Comparison of ENCODE assay signal across 1 cellular context in the genomic region with DNA sequence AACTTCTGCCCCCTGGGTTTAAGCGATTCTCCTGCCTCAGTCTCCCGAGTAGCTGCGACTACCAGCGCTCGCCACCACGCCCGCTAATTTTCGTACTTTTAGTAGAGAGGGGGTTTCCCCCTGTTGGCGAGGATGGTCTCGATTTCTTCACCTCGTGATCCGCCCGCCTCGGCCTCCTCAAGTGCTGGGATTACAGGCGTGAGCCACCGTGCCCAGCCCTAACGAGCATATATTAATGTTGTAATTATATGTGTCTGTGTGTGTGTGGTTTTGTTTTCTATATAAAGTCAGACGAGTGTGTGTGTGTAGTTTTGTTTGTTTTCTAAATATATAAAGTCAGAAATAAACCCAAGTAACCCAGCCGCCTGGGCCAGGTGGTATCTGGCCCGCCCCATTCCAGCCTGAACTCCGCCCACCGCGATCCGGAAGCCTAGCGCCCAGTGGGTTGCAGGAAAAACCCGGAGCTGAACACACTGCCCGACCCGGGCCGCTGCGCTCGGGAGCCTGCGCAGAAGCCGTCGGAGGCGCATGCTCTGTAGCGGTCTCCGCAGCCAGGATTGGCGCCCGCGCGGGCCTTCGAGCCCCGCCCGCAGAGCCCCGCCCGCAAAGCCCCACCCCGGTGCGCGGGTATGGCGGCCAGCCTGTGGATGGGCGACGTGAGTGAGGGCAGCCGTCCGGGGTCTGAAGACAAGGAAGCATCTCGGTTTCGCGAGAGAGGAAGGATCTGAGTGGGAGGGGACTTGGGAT.
A peak's percentile ranks its signal among the peaks of the same experiment; 100 is the strongest.
TF ChIP-seq lines count a peak whose summit lies in the region.

A gene (plus strand): TSS at position 604 of the 747 bp plus-strand sequence. CDS start 26 bp downstream, at position 630.

TF ChIP-seq in HepG2, 621 proteins besides CTCF, POLR2A, EP300 and RAD21 (continued from another document and continues in another):
- TF ChIP-seq, protein P1, sequence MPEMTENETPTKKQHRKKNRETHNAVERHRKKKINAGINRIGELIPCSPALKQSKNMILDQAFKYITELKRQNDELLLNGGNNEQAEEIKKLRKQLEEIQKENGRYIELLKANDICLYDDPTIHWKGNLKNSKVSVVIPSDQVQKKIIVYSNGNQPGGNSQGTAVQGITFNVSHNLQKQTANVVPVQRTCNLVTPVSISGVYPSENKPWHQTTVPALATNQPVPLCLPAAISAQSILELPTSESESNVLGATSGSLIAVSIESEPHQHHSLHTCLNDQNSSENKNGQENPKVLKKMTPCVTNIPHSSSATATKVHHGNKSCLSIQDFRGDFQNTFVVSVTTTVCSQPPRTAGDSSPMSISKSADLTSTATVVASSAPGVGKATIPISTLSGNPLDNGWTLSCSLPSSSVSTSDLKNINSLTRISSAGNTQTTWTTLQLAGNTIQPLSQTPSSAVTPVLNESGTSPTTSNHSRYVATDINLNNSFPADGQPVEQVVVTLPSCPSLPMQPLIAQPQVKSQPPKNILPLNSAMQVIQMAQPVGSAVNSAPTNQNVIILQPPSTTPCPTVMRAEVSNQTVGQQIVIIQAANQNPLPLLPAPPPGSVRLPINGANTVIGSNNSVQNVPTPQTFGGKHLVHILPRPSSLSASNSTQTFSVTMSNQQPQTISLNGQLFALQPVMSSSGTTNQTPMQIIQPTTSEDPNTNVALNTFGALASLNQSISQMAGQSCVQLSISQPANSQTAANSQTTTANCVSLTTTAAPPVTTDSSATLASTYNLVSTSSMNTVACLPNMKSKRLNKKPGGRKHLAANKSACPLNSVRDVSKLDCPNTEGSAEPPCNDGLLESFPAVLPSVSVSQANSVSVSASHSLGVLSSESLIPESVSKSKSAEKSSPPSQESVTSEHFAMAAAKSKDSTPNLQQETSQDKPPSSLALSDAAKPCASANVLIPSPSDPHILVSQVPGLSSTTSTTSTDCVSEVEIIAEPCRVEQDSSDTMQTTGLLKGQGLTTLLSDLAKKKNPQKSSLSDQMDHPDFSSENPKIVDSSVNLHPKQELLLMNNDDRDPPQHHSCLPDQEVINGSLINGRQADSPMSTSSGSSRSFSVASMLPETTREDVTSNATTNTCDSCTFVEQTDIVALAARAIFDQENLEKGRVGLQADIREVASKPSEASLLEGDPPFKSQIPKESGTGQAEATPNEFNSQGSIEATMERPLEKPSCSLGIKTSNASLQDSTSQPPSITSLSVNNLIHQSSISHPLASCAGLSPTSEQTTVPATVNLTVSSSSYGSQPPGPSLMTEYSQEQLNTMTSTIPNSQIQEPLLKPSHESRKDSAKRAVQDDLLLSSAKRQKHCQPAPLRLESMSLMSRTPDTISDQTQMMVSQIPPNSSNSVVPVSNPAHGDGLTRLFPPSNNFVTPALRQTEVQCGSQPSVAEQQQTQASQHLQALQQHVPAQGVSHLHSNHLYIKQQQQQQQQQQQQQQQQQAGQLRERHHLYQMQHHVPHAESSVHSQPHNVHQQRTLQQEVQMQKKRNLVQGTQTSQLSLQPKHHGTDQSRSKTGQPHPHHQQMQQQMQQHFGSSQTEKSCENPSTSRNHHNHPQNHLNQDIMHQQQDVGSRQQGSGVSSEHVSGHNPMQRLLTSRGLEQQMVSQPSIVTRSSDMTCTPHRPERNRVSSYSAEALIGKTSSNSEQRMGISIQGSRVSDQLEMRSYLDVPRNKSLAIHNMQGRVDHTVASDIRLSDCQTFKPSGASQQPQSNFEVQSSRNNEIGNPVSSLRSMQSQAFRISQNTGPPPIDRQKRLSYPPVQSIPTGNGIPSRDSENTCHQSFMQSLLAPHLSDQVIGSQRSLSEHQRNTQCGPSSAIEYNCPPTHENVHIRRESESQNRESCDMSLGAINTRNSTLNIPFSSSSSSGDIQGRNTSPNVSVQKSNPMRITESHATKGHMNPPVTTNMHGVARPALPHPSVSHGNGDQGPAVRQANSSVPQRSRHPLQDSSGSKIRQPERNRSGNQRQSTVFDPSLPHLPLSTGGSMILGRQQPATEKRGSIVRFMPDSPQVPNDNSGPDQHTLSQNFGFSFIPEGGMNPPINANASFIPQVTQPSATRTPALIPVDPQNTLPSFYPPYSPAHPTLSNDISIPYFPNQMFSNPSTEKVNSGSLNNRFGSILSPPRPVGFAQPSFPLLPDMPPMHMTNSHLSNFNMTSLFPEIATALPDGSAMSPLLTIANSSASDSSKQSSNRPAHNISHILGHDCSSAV (CRISPR knock-in tag; IDR thresholded peaks at IDR 0.05; ENCODE audit: borderline replicate concordance) = no peak
- TF ChIP-seq SMYD3 (CRISPR knock-in tag; IDR thresholded peaks at IDR 0.05) = peak; percentile 56; the same call in 1 of the 2 replicates
- peak; percentile 78; the same call in 1 of the 2 replicates for TF ChIP-seq TARDBP (CRISPR knock-in tag; IDR thresholded peaks at IDR 0.05)
- TF ChIP-seq, protein P2, sequence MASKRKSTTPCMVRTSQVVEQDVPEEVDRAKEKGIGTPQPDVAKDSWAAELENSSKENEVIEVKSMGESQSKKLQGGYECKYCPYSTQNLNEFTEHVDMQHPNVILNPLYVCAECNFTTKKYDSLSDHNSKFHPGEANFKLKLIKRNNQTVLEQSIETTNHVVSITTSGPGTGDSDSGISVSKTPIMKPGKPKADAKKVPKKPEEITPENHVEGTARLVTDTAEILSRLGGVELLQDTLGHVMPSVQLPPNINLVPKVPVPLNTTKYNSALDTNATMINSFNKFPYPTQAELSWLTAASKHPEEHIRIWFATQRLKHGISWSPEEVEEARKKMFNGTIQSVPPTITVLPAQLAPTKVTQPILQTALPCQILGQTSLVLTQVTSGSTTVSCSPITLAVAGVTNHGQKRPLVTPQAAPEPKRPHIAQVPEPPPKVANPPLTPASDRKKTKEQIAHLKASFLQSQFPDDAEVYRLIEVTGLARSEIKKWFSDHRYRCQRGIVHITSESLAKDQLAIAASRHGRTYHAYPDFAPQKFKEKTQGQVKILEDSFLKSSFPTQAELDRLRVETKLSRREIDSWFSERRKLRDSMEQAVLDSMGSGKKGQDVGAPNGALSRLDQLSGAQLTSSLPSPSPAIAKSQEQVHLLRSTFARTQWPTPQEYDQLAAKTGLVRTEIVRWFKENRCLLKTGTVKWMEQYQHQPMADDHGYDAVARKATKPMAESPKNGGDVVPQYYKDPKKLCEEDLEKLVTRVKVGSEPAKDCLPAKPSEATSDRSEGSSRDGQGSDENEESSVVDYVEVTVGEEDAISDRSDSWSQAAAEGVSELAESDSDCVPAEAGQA (IDR thresholded peaks at IDR 0.05; ENCODE audit: low read depth) = peak; percentile 65; the same call in 1 of the 2 replicates
- TF ChIP-seq, protein P2 (CRISPR knock-in tag; IDR thresholded peaks at IDR 0.05; ENCODE audit: borderline replicate concordance) = no peak
- no peak for TF ChIP-seq ZNF724P (CRISPR knock-in tag; IDR thresholded peaks at IDR 0.05; ENCODE audit: borderline replicate concordance)
- TF ChIP-seq, protein P3, sequence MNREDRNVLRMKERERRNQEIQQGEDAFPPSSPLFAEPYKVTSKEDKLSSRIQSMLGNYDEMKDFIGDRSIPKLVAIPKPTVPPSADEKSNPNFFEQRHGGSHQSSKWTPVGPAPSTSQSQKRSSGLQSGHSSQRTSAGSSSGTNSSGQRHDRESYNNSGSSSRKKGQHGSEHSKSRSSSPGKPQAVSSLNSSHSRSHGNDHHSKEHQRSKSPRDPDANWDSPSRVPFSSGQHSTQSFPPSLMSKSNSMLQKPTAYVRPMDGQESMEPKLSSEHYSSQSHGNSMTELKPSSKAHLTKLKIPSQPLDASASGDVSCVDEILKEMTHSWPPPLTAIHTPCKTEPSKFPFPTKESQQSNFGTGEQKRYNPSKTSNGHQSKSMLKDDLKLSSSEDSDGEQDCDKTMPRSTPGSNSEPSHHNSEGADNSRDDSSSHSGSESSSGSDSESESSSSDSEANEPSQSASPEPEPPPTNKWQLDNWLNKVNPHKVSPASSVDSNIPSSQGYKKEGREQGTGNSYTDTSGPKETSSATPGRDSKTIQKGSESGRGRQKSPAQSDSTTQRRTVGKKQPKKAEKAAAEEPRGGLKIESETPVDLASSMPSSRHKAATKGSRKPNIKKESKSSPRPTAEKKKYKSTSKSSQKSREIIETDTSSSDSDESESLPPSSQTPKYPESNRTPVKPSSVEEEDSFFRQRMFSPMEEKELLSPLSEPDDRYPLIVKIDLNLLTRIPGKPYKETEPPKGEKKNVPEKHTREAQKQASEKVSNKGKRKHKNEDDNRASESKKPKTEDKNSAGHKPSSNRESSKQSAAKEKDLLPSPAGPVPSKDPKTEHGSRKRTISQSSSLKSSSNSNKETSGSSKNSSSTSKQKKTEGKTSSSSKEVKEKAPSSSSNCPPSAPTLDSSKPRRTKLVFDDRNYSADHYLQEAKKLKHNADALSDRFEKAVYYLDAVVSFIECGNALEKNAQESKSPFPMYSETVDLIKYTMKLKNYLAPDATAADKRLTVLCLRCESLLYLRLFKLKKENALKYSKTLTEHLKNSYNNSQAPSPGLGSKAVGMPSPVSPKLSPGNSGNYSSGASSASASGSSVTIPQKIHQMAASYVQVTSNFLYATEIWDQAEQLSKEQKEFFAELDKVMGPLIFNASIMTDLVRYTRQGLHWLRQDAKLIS (CRISPR knock-in tag; IDR thresholded peaks at IDR 0.05) = no peak
- TF ChIP-seq SIX4 (CRISPR knock-in tag; IDR thresholded peaks at IDR 0.05) = 0 out of 2 replicates have a peak, but pooled peaks have one; percentile 10
- TF ChIP-seq ZNF530 (CRISPR knock-in tag; IDR thresholded peaks at IDR 0.05; ENCODE audit: low read depth) = no peak
- TF ChIP-seq ZNF7 (CRISPR knock-in tag; IDR thresholded peaks at IDR 0.05) = no peak
- 0 out of 2 replicates have a peak, but pooled peaks have one; percentile 38 for TF ChIP-seq KMT2A (CRISPR knock-in tag; IDR thresholded peaks at IDR 0.05)
- TF ChIP-seq KLF16 (CRISPR knock-in tag; IDR thresholded peaks at IDR 0.05) = peak in 1 of 2 experiments; percentile 93; a peak in 2 of 4 replicates
- TF ChIP-seq, protein P4, sequence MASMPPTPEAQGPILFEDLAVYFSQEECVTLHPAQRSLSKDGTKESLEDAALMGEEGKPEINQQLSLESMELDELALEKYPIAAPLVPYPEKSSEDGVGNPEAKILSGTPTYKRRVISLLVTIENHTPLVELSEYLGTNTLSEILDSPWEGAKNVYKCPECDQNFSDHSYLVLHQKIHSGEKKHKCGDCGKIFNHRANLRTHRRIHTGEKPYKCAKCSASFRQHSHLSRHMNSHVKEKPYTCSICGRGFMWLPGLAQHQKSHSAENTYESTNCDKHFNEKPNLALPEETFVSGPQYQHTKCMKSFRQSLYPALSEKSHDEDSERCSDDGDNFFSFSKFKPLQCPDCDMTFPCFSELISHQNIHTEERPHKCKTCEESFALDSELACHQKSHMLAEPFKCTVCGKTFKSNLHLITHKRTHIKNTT (CRISPR knock-in tag; IDR thresholded peaks at IDR 0.05) = no peak
- TF ChIP-seq ZNF205 (CRISPR knock-in tag; IDR thresholded peaks at IDR 0.05) = 0 out of 2 replicates have a peak, but pooled peaks have one; percentile 64
- TF ChIP-seq GABPB1 (CRISPR knock-in tag; IDR thresholded peaks at IDR 0.05) = peak; percentile 91
- TF ChIP-seq ATF1 (CRISPR knock-in tag; IDR thresholded peaks at IDR 0.05) = no peak
- TF ChIP-seq ZNF678 (CRISPR knock-in tag; IDR thresholded peaks at IDR 0.05) = no peak
- peak; percentile 81; the same call in 1 of the 2 replicates for TF ChIP-seq HDAC1 (CRISPR knock-in tag; IDR thresholded peaks at IDR 0.05)
- TF ChIP-seq, protein P5, sequence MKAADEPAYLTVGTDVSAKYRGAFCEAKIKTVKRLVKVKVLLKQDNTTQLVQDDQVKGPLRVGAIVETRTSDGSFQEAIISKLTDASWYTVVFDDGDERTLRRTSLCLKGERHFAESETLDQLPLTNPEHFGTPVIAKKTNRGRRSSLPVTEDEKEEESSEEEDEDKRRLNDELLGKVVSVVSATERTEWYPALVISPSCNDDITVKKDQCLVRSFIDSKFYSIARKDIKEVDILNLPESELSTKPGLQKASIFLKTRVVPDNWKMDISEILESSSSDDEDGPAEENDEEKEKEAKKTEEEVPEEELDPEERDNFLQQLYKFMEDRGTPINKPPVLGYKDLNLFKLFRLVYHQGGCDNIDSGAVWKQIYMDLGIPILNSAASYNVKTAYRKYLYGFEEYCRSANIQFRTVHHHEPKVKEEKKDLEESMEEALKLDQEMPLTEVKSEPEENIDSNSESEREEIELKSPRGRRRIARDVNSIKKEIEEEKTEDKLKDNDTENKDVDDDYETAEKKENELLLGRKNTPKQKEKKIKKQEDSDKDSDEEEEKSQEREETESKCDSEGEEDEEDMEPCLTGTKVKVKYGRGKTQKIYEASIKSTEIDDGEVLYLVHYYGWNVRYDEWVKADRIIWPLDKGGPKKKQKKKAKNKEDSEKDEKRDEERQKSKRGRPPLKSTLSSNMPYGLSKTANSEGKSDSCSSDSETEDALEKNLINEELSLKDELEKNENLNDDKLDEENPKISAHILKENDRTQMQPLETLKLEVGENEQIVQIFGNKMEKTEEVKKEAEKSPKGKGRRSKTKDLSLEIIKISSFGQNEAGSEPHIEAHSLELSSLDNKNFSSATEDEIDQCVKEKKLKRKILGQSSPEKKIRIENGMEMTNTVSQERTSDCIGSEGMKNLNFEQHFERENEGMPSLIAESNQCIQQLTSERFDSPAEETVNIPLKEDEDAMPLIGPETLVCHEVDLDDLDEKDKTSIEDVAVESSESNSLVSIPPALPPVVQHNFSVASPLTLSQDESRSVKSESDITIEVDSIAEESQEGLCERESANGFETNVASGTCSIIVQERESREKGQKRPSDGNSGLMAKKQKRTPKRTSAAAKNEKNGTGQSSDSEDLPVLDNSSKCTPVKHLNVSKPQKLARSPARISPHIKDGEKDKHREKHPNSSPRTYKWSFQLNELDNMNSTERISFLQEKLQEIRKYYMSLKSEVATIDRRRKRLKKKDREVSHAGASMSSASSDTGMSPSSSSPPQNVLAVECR (CRISPR knock-in tag; IDR thresholded peaks at IDR 0.05; ENCODE audit: borderline replicate concordance) = peak; percentile 90; the same call in 1 of the 2 replicates
- TF ChIP-seq ZBTB7B (CRISPR knock-in tag; IDR thresholded peaks at IDR 0.05) = no peak; the same call in 1 of the 2 replicates
- TF ChIP-seq ZMAT3 (CRISPR knock-in tag; conservative IDR thresholded peaks at IDR 0.05) = peak; percentile 83
- TF ChIP-seq MIXL1 (CRISPR knock-in tag; IDR thresholded peaks at IDR 0.05) = peak; percentile 79
- peak; percentile 53 for TF ChIP-seq ISL2 (CRISPR knock-in tag; IDR thresholded peaks at IDR 0.05)
- peak; percentile 90 for TF ChIP-seq ZNF235 (CRISPR knock-in tag; IDR thresholded peaks at IDR 0.05; ENCODE audit: borderline replicate concordance)
- peak; percentile 92 for TF ChIP-seq KAT8 (CRISPR knock-in tag; IDR thresholded peaks at IDR 0.05)
- peak; percentile 70; the same call in 1 of the 2 replicates for TF ChIP-seq RFXAP (CRISPR knock-in tag; IDR thresholded peaks at IDR 0.05; ENCODE audit: borderline replicate concordance)
